ENCODE assay signal across 9 cellular contexts in the genomic region with DNA sequence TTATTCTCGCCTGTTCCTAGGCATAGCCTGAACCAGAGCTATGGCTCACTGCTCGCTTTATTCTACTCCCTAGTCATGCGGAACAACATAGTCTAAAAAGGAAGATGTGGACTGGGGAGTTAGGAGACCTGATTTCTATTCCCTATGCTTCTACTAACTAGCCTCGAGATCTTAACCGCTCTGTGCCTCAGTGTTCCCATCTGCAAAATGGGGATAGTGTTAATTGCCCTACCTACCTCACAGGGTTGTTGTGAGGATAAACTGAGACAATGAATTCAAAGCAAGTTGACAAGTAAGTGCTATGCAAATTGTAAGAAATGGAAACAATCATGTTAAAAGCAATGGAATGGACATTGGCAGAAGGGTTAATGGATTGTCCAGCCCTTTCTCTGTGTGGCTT.
"Had no signal": no experiment of that assay in that cellular context is flagged by ENCODE, and none has a peak within 500 bp of the region (broad histone marks: within the 10 kb centered on the region; RNA-seq: fewer than 3 reads in every experiment).

No MANE protein-coding gene starts in this region.

- H3K27me3 Mint-ChIP-seq: IgD-negative memory B cell had no signal

- ATAC-seq: HCT116 had no signal

- H3K36me3 Mint-ChIP-seq: IgD-negative memory B cell had no signal

- H3K4me1 ChIP-seq: HAP-1 had no signal

- H3K4me3 ChIP-seq: GM23248, HAP-1 had no signal

- FAIRE-seq: HTR-8/SVneo had no signal

- H3K9me3 Mint-ChIP-seq: HFFc6 had no signal

- H3K27ac Mint-ChIP-seq: HFFc6 had no signal

- DNase-seq: GM23248, GOT3, H7, HFFc6, KG1 had no signal

- H3K27ac ChIP-seq: GM23248 had no signal

- H3K4me3 Mint-ChIP-seq: HFFc6, IgD-negative memory B cell had no signal

- H3K9me3 ChIP-seq: HAP-1 had no signal
